Comparison of ENCODE assay signal across 13 cellular contexts in genomic region chr9:112049834-112050516, GRCh38.
DNase-seq lines count a peak whose midpoint lies in the region; ATAC-seq, FAIRE-seq and TF ChIP-seq lines count a peak whose summit lies in the region.
"Had no signal": no experiment of that assay in that cellular context is flagged by ENCODE, and none has a peak within 500 bp of the region (broad histone marks: within the 10 kb centered on the region; RNA-seq: fewer than 3 reads in every experiment).

No MANE protein-coding gene starts in this region.

- peak overlapping the region in 1 of 2 donors; percentile 14 for H3K9ac ChIP-seq in kidney (ENCODE audit: low read length in 2 of 2)

- TF ChIP-seq POLR2A in body of pancreas (IDR thresholded peaks at IDR 0.05) (no peak), spleen (IDR thresholded peaks at IDR 0.05) (no peak)

- H3K4me1 ChIP-seq in body of pancreas (peaks cover 28% of the 10 kb centered on the region), kidney (ENCODE audit: control insufficient read depth in 1 of 2, insufficient read depth in 1 of 2, low read depth in 1 of 2, low read length in 2 of 2) (peaks cover 16 to 28% of the 10 kb centered on the region in 2 donors), spleen (peaks cover 0 to 46% (median 17%) of the 10 kb centered on the region in 6 donors)
- H3K4me1 ChIP-seq: Caco-2 had no signal

- 55 to 60% methylated on average over 4 of the region's 4 CpGs for WGBS in body of pancreas, 2 donors
- 76 to 91% (median 86%) methylated on average over 4 of the region's 4 CpGs for WGBS in spleen, 5 donors

- H3K27me3 ChIP-seq in MG63 (no peaks in the 10 kb centered on the region), body of pancreas (no peaks in the 10 kb centered on the region), spleen (replicated peaks in 1 of 7) (no peaks in the 10 kb centered on the region)

- intact Hi-C loops in body of pancreas (cut with DNase I) (no loop called here), kidney (cut with DNase I) (no loop called here), spleen (cut with DNase I; ENCODE audit: low total_unique reads) (no loop called here)

- H3K27ac ChIP-seq in body of pancreas: peak overlapping the region in 3 of 4 donors; percentile 24 to 74 (median 62)
- peak overlapping the region; percentile 75 to 84 for H3K27ac ChIP-seq in kidney (ENCODE audit: low read depth in 2 of 2, low read length in 2 of 2)
- H3K27ac ChIP-seq in spleen: peak overlapping the region in 7 of 8 donors; percentile 21 to 65 (median 55)

- no peak for FAIRE-seq in kidney (lab: Jason Lieb, UNC)

- H3K4me3 ChIP-seq in MG63: no peak overlapping the region
- no peak overlapping the region for H3K4me3 ChIP-seq in body of pancreas
- H3K4me3 ChIP-seq in kidney (ENCODE audit: low read length in 2 of 2): peak overlapping the region in 1 of 2 donors; percentile 5
- no peak overlapping the region for H3K4me3 ChIP-seq in spleen

- TF ChIP-seq CTCF in body of pancreas (IDR thresholded peaks at IDR 0.05) (no peak), kidney (IDR thresholded peaks at IDR 0.05; ENCODE audit: borderline replicate concordance, extremely low read depth, insufficient read depth) (no peak), spleen (IDR thresholded peaks at IDR 0.05 in 8 of 11, conservative IDR thresholded peaks at IDR 0.05 in 3 of 11) (no peak)

- H3K36me3 ChIP-seq in MG63 (peaks cover 12% of the 10 kb centered on the region), body of pancreas (replicated peaks in 1 of 2; ENCODE audit: insufficient read depth in 1 of 2, low read depth in 2 of 2) (no peaks in the 10 kb centered on the region), kidney (ENCODE audit: control insufficient read depth in 1 of 2, insufficient read depth in 2 of 2, low read length in 2 of 2) (no peaks in the 10 kb centered on the region), spleen (peaks cover 0 to 8% (median 0%) of the 10 kb centered on the region in 6 donors)

- H3K9me3 ChIP-seq in MG63: peaks cover 9% of the 10 kb centered on the region
- no peaks in the 10 kb centered on the region for H3K9me3 ChIP-seq in body of pancreas
- no peaks in the 10 kb centered on the region for H3K9me3 ChIP-seq in kidney (ENCODE audit: control insufficient read depth in 1 of 2, low read length in 2 of 2)
- peaks cover 0 to 6% (median 0%) of the 10 kb centered on the region in 8 donors for H3K9me3 ChIP-seq in spleen
- H3K9me3 ChIP-seq: Caco-2 had no signal

- ATAC-seq in body of pancreas: no peak
- ATAC-seq in GM21360 (IDR thresholded peaks at IDR 0.05; ENCODE audit: unreplicated experiment): no peak

- DNase-seq in MG63: peak; percentile 34
- no peak for DNase-seq in body of pancreas
- no peak for DNase-seq in kidney
- no peak for DNase-seq in spleen
- no peak for DNase-seq in GM19240 (ENCODE audit: insufficient read length, low spot score)
- no peak for DNase-seq in cerebellum (ENCODE audit: low spot score)
- no peak for DNase-seq in GDM1 (lab: John Stamatoyannopoulos, UW)
- DNase-seq: activated CD4-positive, alpha-beta T cell treated with anti-CD3 and anti-CD28 coated beads, Interleukin-2, amount 10 ng/mL, durations not matched to agents 24 days and 14 days; activated effector memory CD4-positive, alpha-beta T cell treated with anti-CD3 and anti-CD28 coated beads, Interleukin-2, amount 50 U/mL, for 16 hours; Caco-2; NCI-H524 treated with DMSO at 0.1 percent for 48 hours; retina had no signal
